ENCODE assay signal across 9 cellular contexts in the genomic region with DNA sequence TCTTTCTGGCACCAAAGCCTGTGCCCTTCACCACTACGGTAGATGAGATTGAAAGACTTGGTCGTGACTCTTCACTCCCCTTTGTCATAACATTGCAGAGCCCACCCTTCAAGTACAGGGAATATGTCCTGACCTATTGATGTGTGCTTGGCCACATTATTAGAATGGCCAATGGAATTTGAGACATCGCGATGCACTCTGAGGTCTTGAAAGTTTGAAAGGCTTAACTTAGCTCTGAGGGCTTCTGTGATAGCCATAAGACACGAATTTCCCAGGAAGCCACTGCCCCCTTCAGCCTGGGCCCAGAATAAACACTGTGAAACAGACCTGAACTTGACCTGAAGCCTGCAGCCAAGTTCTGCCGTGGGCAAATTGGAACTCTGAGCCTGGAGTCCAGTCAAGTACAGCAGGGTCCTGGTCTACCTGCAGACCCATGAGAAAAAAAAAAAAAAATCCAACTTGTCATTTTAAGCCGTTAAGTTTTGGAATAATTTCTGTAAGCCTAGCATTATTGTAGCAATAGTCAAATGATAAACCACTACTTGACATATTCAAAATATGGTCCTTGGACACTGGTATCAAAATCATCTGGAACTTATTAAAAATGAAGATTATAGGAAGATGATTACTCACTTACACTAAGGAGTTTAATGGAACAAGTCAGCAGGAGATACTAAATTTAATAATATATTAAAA. TPM values are rescaled to one million over a fixed set of nuclear protein-coding genes. Genes with fewer than 3 reads are reported as not detected.
DNase-seq lines count a peak whose midpoint lies in the region; ATAC-seq and TF ChIP-seq lines count a peak whose summit lies in the region.
"Had no signal": no experiment of that assay in that cellular context is flagged by ENCODE, and none has a peak within 500 bp of the region (broad histone marks: within the 10 kb centered on the region; RNA-seq: fewer than 3 reads in every experiment).

No MANE protein-coding gene starts in this region.

- H3K27me3 ChIP-seq in HAP-1 (ENCODE audit: low read depth) = no peaks in the 10 kb centered on the region
- H3K27me3 ChIP-seq in adipocyte (replicated peaks; ENCODE audit: control insufficient read depth, insufficient read depth, low read length) = no peaks in the 10 kb centered on the region
- H3K27me3 ChIP-seq in left ventricle myocardium inferior (ENCODE audit: low read depth) = no peaks in the 10 kb centered on the region
- H3K27me3 ChIP-seq: BLaER1 treated with 17β-estradiol and CSF1 and Interleukin-3, amounts not matched to agents 10 nM and 100 nM had no signal

- H3K9me3 ChIP-seq in HAP-1 (no peaks in the 10 kb centered on the region), adipocyte (ENCODE audit: control insufficient read depth, low read length) (no peaks in the 10 kb centered on the region), left ventricle myocardium inferior (replicated peaks) (no peaks in the 10 kb centered on the region)

- no peak overlapping the region for H3K27ac ChIP-seq in left ventricle myocardium inferior (replicated peaks)
- H3K27ac ChIP-seq: BLaER1 treated with 17β-estradiol and CSF1 and Interleukin-3, amounts not matched to agents 10 nM and 100 nM had no signal

- H3K27me3 Mint-ChIP-seq in immature natural killer cell (ENCODE audit: low read depth in 3 of 3) = peaks cover 0 to 3% (median 2%) of the 10 kb centered on the region in 3 donors

- in situ Hi-C loops in HAP-1 (cut with MboI; ENCODE audit: low sequenced_read_pairs) = loop anchor here (25.0 kb wide), 1 partner anchor 280 kb away; no protein-coding TSS in a partner anchor

- H3K36me3 ChIP-seq in HAP-1 (replicated peaks) = no peaks in the 10 kb centered on the region
- H3K36me3 ChIP-seq in adipocyte (ENCODE audit: control insufficient read depth, insufficient read depth, low read length, severe bottlenecking) = no peaks in the 10 kb centered on the region
- H3K36me3 ChIP-seq in left ventricle myocardium inferior = no peaks in the 10 kb centered on the region
- H3K36me3 ChIP-seq: BLaER1 treated with 17β-estradiol and CSF1 and Interleukin-3, amounts not matched to agents 10 nM and 100 nM had no signal

- H3K27ac Mint-ChIP-seq in immature natural killer cell = peak overlapping the region in 2 of 6 donors; percentile 12 to 22

- H3K36me3 Mint-ChIP-seq in immature natural killer cell = peaks cover 15 to 40% (median 28%) of the 10 kb centered on the region in 3 donors

- H3K4me3 ChIP-seq in HAP-1 = no peak overlapping the region
- no peak overlapping the region for H3K4me3 ChIP-seq in adipocyte (ENCODE audit: low read length)
- H3K4me3 ChIP-seq in left ventricle myocardium inferior = peak overlapping the region; percentile 31
- H3K4me3 ChIP-seq: BLaER1 treated with 17β-estradiol and CSF1 and Interleukin-3, amounts not matched to agents 10 nM and 100 nM had no signal

- intact Hi-C loops in left ventricle myocardium inferior (cut with micrococcal nuclease) = loop anchor here (5.0 to 10.0 kb wide), 3 partner anchors 160 to 388 kb away; a partner anchor contains a TSS
- intact Hi-C loops in sciatic nerve (cut with DNase I) = no loop called here

- DNase-seq in NCI-H1417 (lab: John Stamatoyannopoulos, UW) (peak; percentile 27 to 62 (median 57)), NCI-H1417 treated with DMSO at 0.1 percent for 48 hours (lab: John Stamatoyannopoulos, UW) (no peak), HAP-1 (ENCODE audit: low spot score in 2 of 2) (peak; percentile 69 to 80), NCI-H526 (lab: John Stamatoyannopoulos, UW) (peak; percentile 35 to 75), adipocyte (ENCODE audit: low read depth) (peak; percentile 82), left ventricle myocardium inferior (peak; percentile 65), sciatic nerve (ENCODE audit: low spot score) (peak; percentile 74), immature natural killer cell (no peak)

- TF ChIP-seq CTCF in left ventricle myocardium inferior (IDR thresholded peaks at IDR 0.05; ENCODE audit: borderline replicate concordance) = peak; percentile 76

- ATAC-seq in sciatic nerve = peak; percentile 88

- H3K4me1 ChIP-seq in HAP-1 = no peaks in the 10 kb centered on the region
- peaks cover 21% of the 10 kb centered on the region for H3K4me1 ChIP-seq in adipocyte (ENCODE audit: control insufficient read depth, insufficient read depth, low read length)
- H3K4me1 ChIP-seq in left ventricle myocardium inferior = peaks cover 4% of the 10 kb centered on the region

- peaks cover 0 to 2% (median 0%) of the 10 kb centered on the region in 6 donors for H3K9me3 Mint-ChIP-seq in immature natural killer cell

- H3K4me3 Mint-ChIP-seq in immature natural killer cell = no peak overlapping the region

- H3K9ac ChIP-seq in adipocyte (ENCODE audit: low read length) = peak overlapping the region; percentile 17
- H3K9ac ChIP-seq: BLaER1 treated with 17β-estradiol and CSF1 and Interleukin-3, amounts not matched to agents 10 nM and 100 nM had no signal

- no peaks in the 10 kb centered on the region for H3K4me1 Mint-ChIP-seq in immature natural killer cell

RNA-seq across cellular contexts. Expression of a gene that starts 36.9 kb away (rescaled TPM):
- total RNA-seq in left ventricle myocardium inferior (10.6 TPM), sciatic nerve (11.6 TPM)
- polyA plus RNA-seq in immature natural killer cell = 10 to 100 TPM in 1 of 3 donors, 1 to 10 TPM in 1, not detected in 1; 1.9 to 10.6 TPM

Comparison
In these comparisons a context has a peak if more than half of its experiments do, and no peak if none do; other contexts are left out.
1. DNase-seq: peak in NCI-H1417 (3 of 3), HAP-1 (2 of 2), NCI-H526 (2 of 2), adipocyte (single experiment), left ventricle myocardium inferior (single experiment) and sciatic nerve (single experiment); none in NCI-H1417 treated with DMSO at 0.1 percent for 48 hours (single experiment) and immature natural killer cell (0 of 3).